Comparison of ENCODE assay signal across 28 cellular contexts in the genomic region with DNA sequence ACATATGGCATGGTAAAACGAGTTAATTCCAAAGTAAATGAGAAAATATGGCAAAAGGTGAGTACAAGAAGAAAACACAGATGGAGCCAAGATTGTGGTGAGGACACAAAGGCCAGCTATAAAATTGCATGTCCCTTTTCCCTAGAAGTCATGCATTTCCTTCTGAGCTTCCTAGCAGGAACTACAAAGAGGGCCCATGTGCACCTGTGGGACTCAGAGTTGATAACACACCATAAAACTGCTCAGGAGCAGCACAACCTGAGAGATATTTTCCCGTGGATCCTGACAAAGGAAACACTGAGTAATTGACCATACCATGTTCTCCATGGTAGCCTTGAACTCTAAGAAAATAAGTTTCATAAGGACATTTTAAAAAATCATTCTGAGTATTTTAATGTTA.
"Had no signal": no experiment of that assay in that cellular context is flagged by ENCODE, and none has a peak within 500 bp of the region (broad histone marks: within the 10 kb centered on the region; RNA-seq: fewer than 3 reads in every experiment).

No MANE protein-coding gene starts in this region.

- H3K4me3 ChIP-seq: neural progenitor cell, ovary, psoas muscle, right lobe of liver, sigmoid colon, suprapubic skin, testis, tibial artery, transverse colon, upper lobe of right lung, uterus had no signal

- H3K27ac ChIP-seq: neural progenitor cell, ovary, parathyroid adenoma, psoas muscle, right lobe of liver, sigmoid colon, suprapubic skin, testis, tibial artery, transverse colon, upper lobe of right lung, uterus had no signal

- H3K36me3 ChIP-seq: neural progenitor cell, ovary, right lobe of liver, sigmoid colon, suprapubic skin, tibial artery, transverse colon, upper lobe of right lung, uterus had no signal

- H3K9me3 ChIP-seq: ovary, psoas muscle, right lobe of liver, sigmoid colon, suprapubic skin, testis, tibial artery, transverse colon, upper lobe of right lung, uterus had no signal

- DNase-seq: naive thymus-derived CD8-positive, alpha-beta T cell; occipital lobe; ovary; posterior cingulate gyrus; psoas muscle; right cardiac atrium; right lobe of liver; sigmoid colon; small intestine; stimulated activated CD4-positive, alpha-beta T cell treated with anti-CD3 and anti-CD28 coated beads, Interleukin-15, amount 100 ng/mL, for 24 hours; stimulated activated CD4-positive, alpha-beta T cell treated with anti-CD3 and anti-CD28 coated beads, Interleukin-2, amount 100 ng/mL, for 24 hours; stimulated activated CD4-positive, alpha-beta T cell treated with anti-CD3 and anti-CD28 coated beads, Interleukin-4, amount 100 ng/mL, for 1 hour; stimulated activated CD4-positive, alpha-beta T cell treated with anti-CD3 and anti-CD28 coated beads, Interleukin-4, amount 100 ng/mL, for 4 hours; stimulated activated CD8-positive, alpha-beta memory T cell treated with anti-CD3 and anti-CD28 coated beads, Interleukin-4, amount 100 ng/mL, for 48 hours; stimulated activated naive CD4-positive, alpha-beta T cell; stimulated activated naive CD8-positive, alpha-beta T cell treated with anti-CD3 and anti-CD28 coated beads, Interleukin-15, amount 100 ng/mL, for 72 hours; stimulated activated naive CD8-positive, alpha-beta T cell treated with anti-CD3 and anti-CD28 coated beads, Interleukin-15, Interleukin-2, amounts not matched to agents 100 U/mL and 50 U/mL, for 24 hours; substantia nigra; testis; tibial artery; transverse colon; upper lobe of right lung; uterus had no signal

- H3K4me1 ChIP-seq: neural progenitor cell, parathyroid adenoma, psoas muscle, right lobe of liver, suprapubic skin, testis, tibial artery, upper lobe of right lung, uterus had no signal

- H3K27me3 ChIP-seq: neural progenitor cell, ovary, right lobe of liver, sigmoid colon, suprapubic skin, testis, tibial artery, transverse colon, upper lobe of right lung, uterus had no signal

- ATAC-seq: naive thymus-derived CD8-positive, alpha-beta T cell; natural killer cell treated with Interleukin-12 subunit alpha and Interleukin-12 subunit beta and Interleukin-15 and Interleukin-18, amount 100 ng/mL, for 72 hours; psoas muscle; right cardiac atrium; right lobe of liver; stimulated activated memory B cell treated with anti-CD40 and anti-IgM and Interleukin-4, amounts not matched to agents 10 μg/mL and 1 μg/mL and 100 μg/mL, for 72 hours; stimulated activated naive CD8-positive, alpha-beta T cell treated with anti-CD3 and anti-CD28 coated beads, Interleukin-15, amount 100 ng/mL, for 72 hours; stimulated activated naive CD8-positive, alpha-beta T cell treated with anti-CD3 and anti-CD28 coated beads, Interleukin-15, Interleukin-2, amounts not matched to agents 100 U/mL and 50 U/mL, for 24 hours; upper lobe of right lung had no signal
